1 cellular context compared by ENCODE assay signal in the genomic region with DNA sequence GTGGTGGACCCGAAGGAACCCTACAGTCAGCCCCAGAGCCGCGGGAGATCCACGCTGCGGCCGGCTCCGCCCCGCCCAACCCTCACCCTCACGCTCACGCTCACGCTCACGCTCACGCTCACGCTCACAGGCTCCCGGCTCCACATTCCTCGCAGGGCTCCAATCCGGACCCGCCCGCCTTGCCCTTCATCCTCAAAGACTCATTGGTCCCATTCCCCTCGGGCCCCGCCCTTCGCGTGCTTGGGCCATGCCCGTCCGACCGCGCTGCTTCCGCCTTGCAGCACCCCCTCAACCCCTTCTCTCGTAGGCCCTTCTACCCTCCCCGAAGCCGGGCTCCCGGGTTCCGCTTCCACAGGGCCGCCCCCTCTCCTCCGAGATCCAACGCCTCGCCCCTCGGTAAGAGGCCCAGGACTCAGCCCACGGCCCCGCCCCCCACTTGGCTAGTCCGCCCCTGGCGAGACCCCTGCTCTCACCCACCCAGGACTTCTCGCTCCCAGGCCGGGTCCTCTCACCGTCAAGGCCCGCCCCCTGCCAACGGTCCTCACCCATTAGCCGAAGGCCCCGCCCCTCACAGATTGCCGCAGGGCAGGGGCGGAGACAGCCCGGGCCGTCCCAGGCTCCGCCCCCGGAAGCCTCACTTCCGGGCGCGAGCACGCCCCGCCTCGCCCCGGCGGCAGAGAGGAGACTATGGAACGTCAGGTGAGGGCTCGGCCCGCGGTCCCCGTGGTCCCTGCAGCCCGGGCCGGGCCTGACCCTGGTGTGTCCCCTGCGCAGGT.
TF ChIP-seq lines count a peak whose summit lies in the region.

A gene (plus strand): TSS at position 637 of the 776 bp plus-strand sequence. CDS start 51 bp downstream, at position 688.

TF ChIP-seq in H1, 55 proteins besides CTCF, POLR2A, EP300 and RAD21 (continued from another document):
- TF ChIP-seq RNF2 (IDR thresholded peaks at IDR 0.05; ENCODE audit: borderline replicate concordance, low read depth, low read length, missing control alignments, poor library complexity, severe bottlenecking): no peak
- 0 out of 2 replicates have a peak, but pooled peaks have one; percentile 8 for TF ChIP-seq SRF (IDR thresholded peaks at IDR 0.05; ENCODE audit: low read depth, low read length)
- TF ChIP-seq, protein P1, sequence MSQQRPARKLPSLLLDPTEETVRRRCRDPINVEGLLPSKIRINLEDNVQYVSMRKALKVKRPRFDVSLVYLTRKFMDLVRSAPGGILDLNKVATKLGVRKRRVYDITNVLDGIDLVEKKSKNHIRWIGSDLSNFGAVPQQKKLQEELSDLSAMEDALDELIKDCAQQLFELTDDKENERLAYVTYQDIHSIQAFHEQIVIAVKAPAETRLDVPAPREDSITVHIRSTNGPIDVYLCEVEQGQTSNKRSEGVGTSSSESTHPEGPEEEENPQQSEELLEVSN (IDR thresholded peaks at IDR 0.05): no peak; the same call in none of the 2 replicates
- peak; percentile 66; the same call in 1 of the 2 replicates for TF ChIP-seq TBP (IDR thresholded peaks at IDR 0.05; ENCODE audit: low read depth, low read length)
- TF ChIP-seq JUND (IDR thresholded peaks at IDR 0.05; ENCODE audit: low read length): no peak
- peak; percentile 84; the same call in 1 of the 2 replicates for TF ChIP-seq SP4 (IDR thresholded peaks at IDR 0.05; ENCODE audit: low read length)
- TF ChIP-seq TEAD4 (IDR thresholded peaks at IDR 0.05; ENCODE audit: low read depth, low read length): peak; percentile 66
- peak; percentile 24; the same call in 1 of the 2 replicates for TF ChIP-seq CREB1 (IDR thresholded peaks at IDR 0.05)
- no peak for TF ChIP-seq YY1 (IDR thresholded peaks at IDR 0.05; ENCODE audit: low read depth, low read length)
- TF ChIP-seq RBBP5 (IDR thresholded peaks at IDR 0.05; ENCODE audit: borderline replicate concordance, low read depth, low read length): 0 out of 2 replicates have a peak, but pooled peaks have one; percentile 6
- peak; percentile 47 to 82; a peak in 2 of 4 replicates for TF ChIP-seq SIN3A (conservative IDR thresholded peaks at IDR 0.05 in 1 of 2, IDR thresholded peaks at IDR 0.05 in 1 of 2; ENCODE audit: low read depth in 1 of 2, low read length in 2 of 2)
- TF ChIP-seq JUN (IDR thresholded peaks at IDR 0.05; ENCODE audit: low read depth, low read length): no peak
- peak; percentile 79 for TF ChIP-seq ASH2L (IDR thresholded peaks at IDR 0.05; ENCODE audit: low read length)
